ENCODE assay signal across 20 cellular contexts in the genomic region with DNA sequence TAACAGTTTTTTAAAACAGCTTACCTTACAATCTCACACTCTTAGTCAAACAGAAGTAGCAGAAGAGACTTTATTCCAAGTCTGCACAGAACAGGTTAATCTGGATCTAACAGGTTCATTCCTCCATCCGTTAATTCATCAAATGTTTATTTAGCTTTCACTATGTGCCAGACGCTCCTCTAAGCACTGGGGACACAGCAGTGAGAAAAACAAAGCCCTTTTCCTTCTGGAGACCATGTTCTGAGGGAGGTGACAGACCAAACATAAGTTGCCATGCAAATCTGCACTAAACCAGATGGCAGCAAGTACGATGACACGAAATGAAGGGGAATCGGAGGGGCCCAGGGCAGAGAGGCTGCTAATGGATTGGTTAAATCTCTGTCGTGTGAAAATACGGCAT. TPM values are rescaled to one million over a fixed set of nuclear protein-coding genes. Genes with fewer than 3 reads are reported as not detected.
DNase-seq lines count a peak whose midpoint lies in the region; ATAC-seq and TF ChIP-seq lines count a peak whose summit lies in the region.
"Had no signal": no experiment of that assay in that cellular context is flagged by ENCODE, and none has a peak within 500 bp of the region (broad histone marks: within the 10 kb centered on the region; RNA-seq: fewer than 3 reads in every experiment).

No MANE protein-coding gene starts in this region.

- H3K9me3 Mint-ChIP-seq in naive thymus-derived CD8-positive, alpha-beta T cell, result no peaks in the 10 kb centered on the region

- H3K27ac Mint-ChIP-seq in naive thymus-derived CD8-positive, alpha-beta T cell, result no peak overlapping the region
- H3K27ac Mint-ChIP-seq: CD14-positive monocyte had no signal

- H3K4me3 Mint-ChIP-seq in naive thymus-derived CD8-positive, alpha-beta T cell, result no peak overlapping the region
- H3K4me3 Mint-ChIP-seq: CD14-positive monocyte had no signal

- no peak for TF ChIP-seq CTCF in LNCaP clone FGC (IDR thresholded peaks at IDR 0.05; ENCODE audit: control insufficient read depth, extremely low read depth, insufficient read depth)
- TF ChIP-seq CTCF in VCaP (conservative IDR thresholded peaks at IDR 0.05), result no peak

- H3K27ac ChIP-seq in VCaP, result peak overlapping the region; percentile 53
- H3K27ac ChIP-seq: 22Rv1, SK-N-MC had no signal

- peaks cover 0 to 2% (median 2%) of the 10 kb centered on the region in 4 donors for H3K4me1 Mint-ChIP-seq in naive thymus-derived CD8-positive, alpha-beta T cell

- H3K27me3 Mint-ChIP-seq in naive thymus-derived CD8-positive, alpha-beta T cell, result no peaks in the 10 kb centered on the region

- POLR2A ChIA-PET in naive thymus-derived CD8-positive, alpha-beta T cell (lab: Charles Lee), result interaction anchor here (0.6 kb wide), 1 partner anchor 250 kb away, joined by 3 read pairs; no protein-coding TSS in a partner anchor

- intact Hi-C loops in left colon (cut with DNase I, micrococcal nuclease), result no loop called here

- H3K36me3 Mint-ChIP-seq in naive thymus-derived CD8-positive, alpha-beta T cell, result peaks cover 0 to 32% (median 15%) of the 10 kb centered on the region in 3 donors

- DNase-seq in DMS153 (lab: John Stamatoyannopoulos, UW), result peak; percentile 12
- no peak for DNase-seq in DMS153 treated with DMSO at 0.1 percent for 48 hours (lab: John Stamatoyannopoulos, UW; ENCODE audit: unreplicated experiment)
- peak; percentile 90 for DNase-seq in LNCaP clone FGC (ENCODE audit: low read depth)
- no peak for DNase-seq in left colon
- DNase-seq in naive thymus-derived CD8-positive, alpha-beta T cell, result no peak
- no peak for DNase-seq in NCI-H748 treated with DMSO at 0.1 percent for 48 hours (lab: John Stamatoyannopoulos, UW)
- DNase-seq: AML-193, COR-L47, GOT3, KG1, MV-4-11, NCI-H1930, NCI-H526, SHP77 had no signal

- ATAC-seq in left colon (peak; percentile 63), HG03108 (IDR thresholded peaks at IDR 0.05; ENCODE audit: unreplicated experiment) (no peak)
- ATAC-seq in naive thymus-derived CD8-positive, alpha-beta T cell, result no peak

- no peak overlapping the region for H3K4me3 ChIP-seq in LNCaP clone FGC (ENCODE audit: low read depth, low read length)
- H3K4me3 ChIP-seq: SK-N-MC had no signal

RNA-seq across cellular contexts. Expression of gene GLIPR2, which starts 17.1 kb away (rescaled TPM):
- total RNA-seq in left colon, result 10 to 100 TPM; 26.0 to 33.3 TPM
- 1 to 10 TPM; 7.0 to 7.6 TPM for total RNA-seq in naive thymus-derived CD8-positive, alpha-beta T cell
- 10 to 100 TPM; 43.2 to 78.9 (median 55.3) TPM for polyA plus RNA-seq in naive thymus-derived CD8-positive, alpha-beta T cell
- total RNA-seq: OCI-LY7 had no signal

RNA-seq across cellular contexts. Expression of gene CCIN, which starts 49.7 kb away (rescaled TPM):
- total RNA-seq in left colon, result under 1 TPM in 1 of 2 donors, not detected in 1; 0.25 TPM
- total RNA-seq in naive thymus-derived CD8-positive, alpha-beta T cell, result under 1 TPM in 1 of 2 experiments, not detected in 1; 0.19 TPM
- polyA plus RNA-seq in naive thymus-derived CD8-positive, alpha-beta T cell, result under 1 TPM in 1 of 3 donors, not detected in 2; 0.09 TPM
- total RNA-seq: OCI-LY7 had no signal

Comparison
In these comparisons a context has a peak if more than half of its experiments do, and no peak if none do; other contexts are left out.
1. DNase-seq: peak in DMS153 (single experiment) and LNCaP clone FGC (single experiment); none in DMS153 treated with DMSO at 0.1 percent for 48 hours (single experiment), left colon (0 of 2), naive thymus-derived CD8-positive, alpha-beta T cell (0 of 10) and NCI-H748 treated with DMSO at 0.1 percent for 48 hours (single experiment).